In genomic region chr2:227939271-227940027, GRCh38 we compare ENCODE assay signal across 9 cellular contexts.
DNase-seq lines count a peak whose midpoint lies in the region; ATAC-seq, FAIRE-seq and TF ChIP-seq lines count a peak whose summit lies in the region.
"Had no signal": no experiment of that assay in that cellular context is flagged by ENCODE, and none has a peak within 500 bp of the region (broad histone marks: within the 10 kb centered on the region; RNA-seq: fewer than 3 reads in every experiment).

No MANE protein-coding gene starts in this region.

- H3K4me3 ChIP-seq in foreskin fibroblast (ENCODE audit: low read depth in 1 of 2, low read length in 2 of 2) (no peak overlapping the region), small intestine (ENCODE audit: low read depth in 1 of 2, low read length in 2 of 2) (no peak overlapping the region), gastroesophageal sphincter (no peak overlapping the region)
- H3K4me3 ChIP-seq: BLaER1 treated with 17β-estradiol and CSF1 and Interleukin-3, amounts not matched to agents 10 nM and 100 nM had no signal

- DNase-seq in NCI-H1436 (lab: John Stamatoyannopoulos, UW) (peak; percentile 23), NCI-H1436 treated with DMSO at 0.1 percent for 48 hours (lab: John Stamatoyannopoulos, UW) (no peak), RPMI7951 (ENCODE audit: low read depth) (peak; percentile 59), foreskin fibroblast (peak; percentile 13 to 55), small intestine (peak; percentile 42)
- DNase-seq in activated CD4-positive, alpha-beta T cell treated with anti-CD3 and anti-CD28 coated beads for 1 hour, result no peak

- ATAC-seq in HG03342 (IDR thresholded peaks at IDR 0.05; ENCODE audit: unreplicated experiment) (peak; percentile 58), gastroesophageal sphincter (no peak)

- H3K27me3 ChIP-seq in small intestine (ENCODE audit: control insufficient read depth in 2 of 2, insufficient read depth in 2 of 2, low read length in 2 of 2) (no peaks in the 10 kb centered on the region), gastroesophageal sphincter (no peaks in the 10 kb centered on the region)
- H3K27me3 ChIP-seq: BLaER1 treated with 17β-estradiol and CSF1 and Interleukin-3, amounts not matched to agents 10 nM and 100 nM had no signal

- TF ChIP-seq CTCF in foreskin fibroblast (IDR thresholded peaks at IDR 0.05; ENCODE audit: low read depth, low read length) (peak; percentile 52), gastroesophageal sphincter (IDR thresholded peaks at IDR 0.05) (no peak)

- TF ChIP-seq EP300 in gastroesophageal sphincter (IDR thresholded peaks at IDR 0.05), result no peak

- H3K9me3 ChIP-seq in small intestine (ENCODE audit: control insufficient read depth, low read depth) (no peaks in the 10 kb centered on the region), gastroesophageal sphincter (no peaks in the 10 kb centered on the region)

- WGBS in small intestine, 3 donors, result 54 to 60% (median 57%) methylated on average over 11 of the region's 11 CpGs
- 41 to 45% methylated on average over 10 to 11 of the region's 11 CpGs for WGBS in gastroesophageal sphincter (ENCODE audit: low coverage in 1 of 2), 2 donors

- no peak overlapping the region for H3K27ac ChIP-seq in small intestine (ENCODE audit: low read depth in 1 of 2, low read length in 1 of 2)
- H3K27ac ChIP-seq in gastroesophageal sphincter, result no peak overlapping the region
- H3K27ac ChIP-seq: BLaER1 treated with 17β-estradiol and CSF1 and Interleukin-3, amounts not matched to agents 10 nM and 100 nM had no signal

- no peak for FAIRE-seq in small intestine (lab: Jason Lieb, UNC)

- no peak for TF ChIP-seq POLR2A in gastroesophageal sphincter (IDR thresholded peaks at IDR 0.05)

- no peaks in the 10 kb centered on the region for H3K36me3 ChIP-seq in small intestine (ENCODE audit: control insufficient read depth in 2 of 2, insufficient read depth in 2 of 2, low read length in 2 of 2)
- H3K36me3 ChIP-seq in gastroesophageal sphincter, result no peaks in the 10 kb centered on the region
- H3K36me3 ChIP-seq: BLaER1 treated with 17β-estradiol and CSF1 and Interleukin-3, amounts not matched to agents 10 nM and 100 nM had no signal

- H3K4me1 ChIP-seq in small intestine (ENCODE audit: control insufficient read depth in 2 of 2, insufficient read depth in 1 of 2, low read depth in 1 of 2, low read length in 1 of 2), result no peaks in the 10 kb centered on the region
- H3K4me1 ChIP-seq in gastroesophageal sphincter, result no peaks in the 10 kb centered on the region

Comparison
In these comparisons a context has a peak if more than half of its experiments do, and no peak if none do; other contexts are left out.
1. DNase-seq: peak in NCI-H1436 (single experiment), RPMI7951 (single experiment), foreskin fibroblast (2 of 2) and small intestine (single experiment); none in NCI-H1436 treated with DMSO at 0.1 percent for 48 hours (single experiment) and activated CD4-positive, alpha-beta T cell treated with anti-CD3 and anti-CD28 coated beads for 1 hour (single experiment).